24 cellular contexts compared by ENCODE assay signal in genomic region chr16:29688172-29688571, GRCh38. TPM values are rescaled to one million over a fixed set of nuclear protein-coding genes. Genes with fewer than 3 reads are reported as not detected.
"Had no signal": no experiment of that assay in that cellular context is flagged by ENCODE, and none has a peak within 500 bp of the region (broad histone marks: within the 10 kb centered on the region; RNA-seq: fewer than 3 reads in every experiment).

No MANE protein-coding gene starts in this region.

- ATAC-seq: activated naive CD4-positive, alpha-beta T cell treated with anti-CD3 and anti-CD28 coated beads, Interleukin-2, amount 50 U/mL, for 72 hours; body of pancreas; right cardiac atrium; T-cell had no signal

- H3K27me3 ChIP-seq: body of pancreas, colonic mucosa, esophagus squamous epithelium, transverse colon had no signal

- H3K27me3 Mint-ChIP-seq: T-cell had no signal

- DNase-seq: activated CD4-positive, alpha-beta T cell treated with anti-CD3 and anti-CD28 coated beads for 1 hour; activated CD4-positive, alpha-beta T cell treated with anti-CD3 and anti-CD28 coated beads, Interleukin-2, amount 50 U/mL, for 4 hours; activated effector memory CD4-positive, alpha-beta T cell treated with anti-CD3 and anti-CD28 coated beads, Interleukin-2, amount 50 U/mL, for 16 hours; activated T-cell treated with anti-CD3 and anti-CD28 coated beads, Interleukin-2, amount 50 U/mL, for 1 hour; body of pancreas; central memory CD4-positive, alpha-beta T cell; colonic mucosa; effector CD4-positive, alpha-beta T cell; esophagus squamous epithelium; hypothalamus; mesendoderm; right cardiac atrium; stimulated activated CD4-positive, alpha-beta T cell treated with anti-CD3 and anti-CD28 coated beads, Interleukin-15, amount 100 ng/mL, for 24 hours; stimulated activated CD4-positive, alpha-beta T cell treated with anti-CD3 and anti-CD28 coated beads, Interleukin-4, amount 100 ng/mL, for 1 hour; stimulated activated naive CD4-positive, alpha-beta T cell treated with Interleukin-2 at 50 U/mL for 16 hours; substantia nigra; T-cell; transverse colon had no signal

- H3K36me3 ChIP-seq: colonic mucosa, esophagus squamous epithelium, prostate gland, transverse colon had no signal

- H3K4me1 ChIP-seq: body of pancreas, colonic mucosa, esophagus squamous epithelium, prostate gland, transverse colon had no signal

- H3K9me3 ChIP-seq: body of pancreas, colonic mucosa, esophagus squamous epithelium, prostate gland, transverse colon had no signal

- H3K36me3 Mint-ChIP-seq: activated naive CD4-positive, alpha-beta T cell treated with anti-CD3 and anti-CD28 coated beads, Interleukin-2, amount 50 U/mL, for 72 hours; T-cell had no signal

- H3K27ac ChIP-seq: body of pancreas, colonic mucosa, esophagus squamous epithelium, prostate gland, skin epidermis, transverse colon had no signal

- H3K4me3 Mint-ChIP-seq: T-cell had no signal

- H3K27ac Mint-ChIP-seq: activated naive CD4-positive, alpha-beta T cell treated with anti-CD3 and anti-CD28 coated beads, Interleukin-2, amount 50 U/mL, for 72 hours; T-cell had no signal

- FAIRE-seq: endothelial cell of umbilical vein had no signal

- H3K4me3 ChIP-seq: body of pancreas, colonic mucosa, esophagus squamous epithelium, prostate gland, skin epidermis, transverse colon had no signal

- H3K9me3 Mint-ChIP-seq: activated naive CD4-positive, alpha-beta T cell treated with anti-CD3 and anti-CD28 coated beads, Interleukin-2, amount 50 U/mL, for 72 hours; T-cell had no signal

RNA-seq across cellular contexts. Expression of gene SPN, which starts 25.1 kb away (rescaled TPM):
- total RNA-seq: endothelial cell of umbilical vein, fibroblast of villous mesenchyme had no signal
- polyA plus RNA-seq: endothelial cell of umbilical vein had no signal

RNA-seq across cellular contexts. Expression of gene C16orf54, which starts 57.6 kb away (rescaled TPM):
- total RNA-seq: endothelial cell of umbilical vein, fibroblast of villous mesenchyme had no signal
- polyA plus RNA-seq: endothelial cell of umbilical vein, neural cell had no signal
